1 cellular context compared by ENCODE assay signal in genomic region chr17:80774643-80775281, GRCh38.
TF ChIP-seq lines count a peak whose summit lies in the region.

No MANE protein-coding gene starts in this region.

TF ChIP-seq in HepG2, 621 proteins besides CTCF, POLR2A, EP300 and RAD21 (continued from another document):
- TF ChIP-seq ZNF318 (CRISPR knock-in tag; IDR thresholded peaks at IDR 0.05), result no peak
- no peak for TF ChIP-seq ZEB1 (IDR thresholded peaks at IDR 0.05; ENCODE audit: insufficient replicate concordance, low read depth)
- no peak for TF ChIP-seq ZNF629 (CRISPR knock-in tag; conservative IDR thresholded peaks at IDR 0.05)
- TF ChIP-seq ZNF207 (IDR thresholded peaks at IDR 0.05; ENCODE audit: borderline replicate concordance), result no peak
- no peak for TF ChIP-seq ZNF749 (CRISPR knock-in tag; IDR thresholded peaks at IDR 0.05; ENCODE audit: borderline replicate concordance)
- no peak for TF ChIP-seq ZNF543 (CRISPR knock-in tag; IDR thresholded peaks at IDR 0.05)
- TF ChIP-seq ZBTB7A (CRISPR knock-in tag; IDR thresholded peaks at IDR 0.05), result no peak
- TF ChIP-seq HOXA3 (CRISPR knock-in tag; IDR thresholded peaks at IDR 0.05), result no peak
- TF ChIP-seq ZNF788 (CRISPR knock-in tag; IDR thresholded peaks at IDR 0.05; ENCODE audit: borderline replicate concordance), result no peak
- TF ChIP-seq MYNN (CRISPR knock-in tag; IDR thresholded peaks at IDR 0.05; ENCODE audit: low read depth), result no peak
- no peak for TF ChIP-seq NR2C2 (CRISPR knock-in tag; IDR thresholded peaks at IDR 0.05; ENCODE audit: borderline replicate concordance)
- no peak for TF ChIP-seq TOPORS (CRISPR knock-in tag; IDR thresholded peaks at IDR 0.05)
- TF ChIP-seq NFATC3 (CRISPR knock-in tag; IDR thresholded peaks at IDR 0.05), result no peak
- no peak for TF ChIP-seq ESRRA (CRISPR knock-in tag; IDR thresholded peaks at IDR 0.05; ENCODE audit: low read depth)
